ENCODE assay signal across 1 cellular context in genomic region chr10:8054498-8055407, GRCh38.
TF ChIP-seq lines count a peak whose summit lies in the region.

GATA3 (plus strand) TSS chr10:8054688; CDS start chr10:8055656, 968 bp downstream.

TF ChIP-seq in IMR-90, 13 proteins besides CTCF, POLR2A, EP300 and RAD21 (continued from another document):
- TF ChIP-seq USF2 (IDR thresholded peaks at IDR 0.05; ENCODE audit: low read depth, low read length) = no peak
- TF ChIP-seq MXI1 (IDR thresholded peaks at IDR 0.05; ENCODE audit: borderline replicate concordance, low read depth, low read length) = no peak
- TF ChIP-seq CEBPB (IDR thresholded peaks at IDR 0.05; ENCODE audit: low read depth, low read length) = no peak
